ENCODE assay signal across 2 cellular contexts in the genomic region with DNA sequence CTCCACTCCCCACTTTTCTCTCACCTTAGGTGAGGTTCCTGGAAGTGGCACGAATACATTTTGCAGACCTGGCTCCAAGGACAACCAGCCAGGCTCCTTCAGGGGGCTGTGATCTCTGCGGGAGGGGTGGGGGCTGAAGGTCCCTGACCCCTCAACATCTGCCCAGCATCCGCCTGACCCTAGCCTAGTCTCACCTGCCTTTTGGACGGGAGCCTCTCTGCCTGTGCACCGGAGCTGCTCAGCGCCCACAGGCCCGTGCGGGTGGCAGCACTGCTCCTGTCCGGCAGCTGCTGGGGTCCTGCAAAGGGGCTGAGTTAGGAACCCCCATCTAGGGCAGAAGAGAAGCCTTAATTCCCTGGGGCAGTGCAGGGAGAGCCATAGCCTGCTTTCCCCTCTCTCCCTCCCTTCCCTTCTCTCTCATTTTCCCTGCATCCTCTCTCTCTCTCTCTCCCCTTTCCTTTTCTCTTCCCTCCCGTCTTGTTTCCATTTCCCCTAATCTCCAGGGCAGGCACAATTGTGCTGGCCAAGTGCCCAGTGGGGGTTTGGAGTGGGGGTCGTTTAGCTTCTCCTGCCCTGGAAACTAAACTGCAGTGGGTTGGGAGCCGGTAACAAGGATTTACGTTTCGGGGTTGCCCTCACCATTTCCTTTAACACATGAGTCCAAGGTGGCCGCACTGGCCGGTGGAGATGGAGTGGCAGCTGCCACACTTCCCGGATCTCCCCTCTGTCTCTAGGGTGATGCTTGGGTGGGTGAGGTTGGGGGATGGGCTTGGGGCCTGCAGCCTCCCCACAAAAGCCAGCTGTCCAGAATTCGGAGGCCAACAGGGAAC.
TF ChIP-seq lines count a peak whose summit lies in the region.

No MANE protein-coding gene starts in this region.

TF ChIP-seq in HEK293, 187 proteins besides CTCF, POLR2A, EP300 and RAD21:
- peak; percentile 71 for TF ChIP-seq PRDM1 (tag by site-specific recombination; IDR thresholded peaks at IDR 0.05)
- TF ChIP-seq ZNF596 (tag by site-specific recombination; IDR thresholded peaks at IDR 0.05), result no peak
TF ChIP-seq in HEK293: peak in this region for 1.

TF ChIP-seq in K562, 482 proteins besides CTCF, POLR2A, EP300 and RAD21:
- TF ChIP-seq, protein P1, sequence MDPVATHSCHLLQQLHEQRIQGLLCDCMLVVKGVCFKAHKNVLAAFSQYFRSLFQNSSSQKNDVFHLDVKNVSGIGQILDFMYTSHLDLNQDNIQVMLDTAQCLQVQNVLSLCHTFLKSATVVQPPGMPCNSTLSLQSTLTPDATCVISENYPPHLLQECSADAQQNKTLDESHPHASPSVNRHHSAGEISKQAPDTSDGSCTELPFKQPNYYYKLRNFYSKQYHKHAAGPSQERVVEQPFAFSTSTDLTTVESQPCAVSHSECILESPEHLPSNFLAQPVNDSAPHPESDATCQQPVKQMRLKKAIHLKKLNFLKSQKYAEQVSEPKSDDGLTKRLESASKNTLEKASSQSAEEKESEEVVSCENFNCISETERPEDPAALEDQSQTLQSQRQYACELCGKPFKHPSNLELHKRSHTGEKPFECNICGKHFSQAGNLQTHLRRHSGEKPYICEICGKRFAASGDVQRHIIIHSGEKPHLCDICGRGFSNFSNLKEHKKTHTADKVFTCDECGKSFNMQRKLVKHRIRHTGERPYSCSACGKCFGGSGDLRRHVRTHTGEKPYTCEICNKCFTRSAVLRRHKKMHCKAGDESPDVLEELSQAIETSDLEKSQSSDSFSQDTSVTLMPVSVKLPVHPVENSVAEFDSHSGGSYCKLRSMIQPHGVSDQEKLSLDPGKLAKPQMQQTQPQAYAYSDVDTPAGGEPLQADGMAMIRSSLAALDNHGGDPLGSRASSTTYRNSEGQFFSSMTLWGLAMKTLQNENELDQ (CRISPR knock-in tag; IDR thresholded peaks at IDR 0.05; ENCODE audit: borderline replicate concordance), result no peak
- TF ChIP-seq THRAP3 (IDR thresholded peaks at IDR 0.05; ENCODE audit: borderline replicate concordance) (no peak), RNF2 (IDR thresholded peaks at IDR 0.05) (no peak), HMG20B (CRISPR knock-in tag; IDR thresholded peaks at IDR 0.05) (no peak), MYBL2 (IDR thresholded peaks at IDR 0.05; ENCODE audit: low read depth) (no peak), MYBL2 (CRISPR knock-in tag; IDR thresholded peaks at IDR 0.05; ENCODE audit: borderline replicate concordance) (no peak), ZNF146 (CRISPR knock-in tag; IDR thresholded peaks at IDR 0.05; ENCODE audit: unreplicated experiment) (no peak)
- TF ChIP-seq, protein P2, sequence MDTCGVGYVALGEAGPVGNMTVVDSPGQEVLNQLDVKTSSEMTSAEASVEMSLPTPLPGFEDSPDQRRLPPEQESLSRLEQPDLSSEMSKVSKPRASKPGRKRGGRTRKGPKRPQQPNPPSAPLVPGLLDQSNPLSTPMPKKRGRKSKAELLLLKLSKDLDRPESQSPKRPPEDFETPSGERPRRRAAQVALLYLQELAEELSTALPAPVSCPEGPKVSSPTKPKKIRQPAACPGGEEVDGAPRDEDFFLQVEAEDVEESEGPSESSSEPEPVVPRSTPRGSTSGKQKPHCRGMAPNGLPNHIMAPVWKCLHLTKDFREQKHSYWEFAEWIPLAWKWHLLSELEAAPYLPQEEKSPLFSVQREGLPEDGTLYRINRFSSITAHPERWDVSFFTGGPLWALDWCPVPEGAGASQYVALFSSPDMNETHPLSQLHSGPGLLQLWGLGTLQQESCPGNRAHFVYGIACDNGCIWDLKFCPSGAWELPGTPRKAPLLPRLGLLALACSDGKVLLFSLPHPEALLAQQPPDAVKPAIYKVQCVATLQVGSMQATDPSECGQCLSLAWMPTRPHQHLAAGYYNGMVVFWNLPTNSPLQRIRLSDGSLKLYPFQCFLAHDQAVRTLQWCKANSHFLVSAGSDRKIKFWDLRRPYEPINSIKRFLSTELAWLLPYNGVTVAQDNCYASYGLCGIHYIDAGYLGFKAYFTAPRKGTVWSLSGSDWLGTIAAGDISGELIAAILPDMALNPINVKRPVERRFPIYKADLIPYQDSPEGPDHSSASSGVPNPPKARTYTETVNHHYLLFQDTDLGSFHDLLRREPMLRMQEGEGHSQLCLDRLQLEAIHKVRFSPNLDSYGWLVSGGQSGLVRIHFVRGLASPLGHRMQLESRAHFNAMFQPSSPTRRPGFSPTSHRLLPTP (IDR thresholded peaks at IDR 0.05; ENCODE audit: borderline replicate concordance, extremely low read depth, insufficient read length), result no peak
- TF ChIP-seq, protein P3, sequence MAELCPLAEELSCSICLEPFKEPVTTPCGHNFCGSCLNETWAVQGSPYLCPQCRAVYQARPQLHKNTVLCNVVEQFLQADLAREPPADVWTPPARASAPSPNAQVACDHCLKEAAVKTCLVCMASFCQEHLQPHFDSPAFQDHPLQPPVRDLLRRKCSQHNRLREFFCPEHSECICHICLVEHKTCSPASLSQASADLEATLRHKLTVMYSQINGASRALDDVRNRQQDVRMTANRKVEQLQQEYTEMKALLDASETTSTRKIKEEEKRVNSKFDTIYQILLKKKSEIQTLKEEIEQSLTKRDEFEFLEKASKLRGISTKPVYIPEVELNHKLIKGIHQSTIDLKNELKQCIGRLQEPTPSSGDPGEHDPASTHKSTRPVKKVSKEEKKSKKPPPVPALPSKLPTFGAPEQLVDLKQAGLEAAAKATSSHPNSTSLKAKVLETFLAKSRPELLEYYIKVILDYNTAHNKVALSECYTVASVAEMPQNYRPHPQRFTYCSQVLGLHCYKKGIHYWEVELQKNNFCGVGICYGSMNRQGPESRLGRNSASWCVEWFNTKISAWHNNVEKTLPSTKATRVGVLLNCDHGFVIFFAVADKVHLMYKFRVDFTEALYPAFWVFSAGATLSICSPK (IDR thresholded peaks at IDR 0.05; ENCODE audit: borderline replicate concordance), result no peak
- TF ChIP-seq, protein P4, sequence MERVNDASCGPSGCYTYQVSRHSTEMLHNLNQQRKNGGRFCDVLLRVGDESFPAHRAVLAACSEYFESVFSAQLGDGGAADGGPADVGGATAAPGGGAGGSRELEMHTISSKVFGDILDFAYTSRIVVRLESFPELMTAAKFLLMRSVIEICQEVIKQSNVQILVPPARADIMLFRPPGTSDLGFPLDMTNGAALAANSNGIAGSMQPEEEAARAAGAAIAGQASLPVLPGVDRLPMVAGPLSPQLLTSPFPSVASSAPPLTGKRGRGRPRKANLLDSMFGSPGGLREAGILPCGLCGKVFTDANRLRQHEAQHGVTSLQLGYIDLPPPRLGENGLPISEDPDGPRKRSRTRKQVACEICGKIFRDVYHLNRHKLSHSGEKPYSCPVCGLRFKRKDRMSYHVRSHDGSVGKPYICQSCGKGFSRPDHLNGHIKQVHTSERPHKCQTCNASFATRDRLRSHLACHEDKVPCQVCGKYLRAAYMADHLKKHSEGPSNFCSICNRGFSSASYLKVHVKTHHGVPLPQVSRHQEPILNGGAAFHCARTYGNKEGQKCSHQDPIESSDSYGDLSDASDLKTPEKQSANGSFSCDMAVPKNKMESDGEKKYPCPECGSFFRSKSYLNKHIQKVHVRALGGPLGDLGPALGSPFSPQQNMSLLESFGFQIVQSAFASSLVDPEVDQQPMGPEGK (CRISPR knock-in tag; IDR thresholded peaks at IDR 0.05; ENCODE audit: borderline replicate concordance), result no peak
